ENCODE assay signal across 14 cellular contexts in the genomic region with DNA sequence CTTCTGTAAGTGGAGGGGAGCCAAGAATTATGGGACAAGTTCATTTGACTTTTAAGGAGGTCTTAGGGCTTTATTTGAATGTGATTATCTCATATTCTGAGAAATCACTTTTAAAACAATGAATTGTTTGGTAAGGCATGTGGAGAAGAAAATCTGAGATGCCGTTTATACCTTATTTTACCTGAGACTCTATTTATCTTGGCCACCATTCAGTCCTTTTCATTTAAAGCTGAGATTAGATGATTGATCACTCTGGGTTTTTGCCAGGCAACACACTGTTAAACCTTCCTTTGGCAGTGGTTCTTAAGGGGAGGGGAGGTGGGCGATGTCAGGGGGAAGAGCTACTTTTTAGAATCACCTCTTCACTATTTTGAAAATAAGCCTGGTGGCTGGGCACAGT.
"Had no signal": no experiment of that assay in that cellular context is flagged by ENCODE, and none has a peak within 500 bp of the region (broad histone marks: within the 10 kb centered on the region; RNA-seq: fewer than 3 reads in every experiment).

No MANE protein-coding gene starts in this region.

- H3K27ac ChIP-seq: epithelial cell of prostate, upper lobe of left lung had no signal

- H3K9me3 Mint-ChIP-seq: activated T-helper 17 cell treated with anti-CD3 and anti-CD28 coated beads, Interleukin-2, amount 50 U/mL, for 72 hours; dendritic cell treated with granulocyte-macrophage colony-stimulating factor and Interleukin-4, amounts not matched to agents 40 ng/mL and 50 ng/mL, for 4 days; effector memory CD8-positive, alpha-beta T cell; stimulated activated naive CD8-positive, alpha-beta T cell treated with anti-CD3 and anti-CD28 coated beads, Interleukin-15, amount 100 ng/mL, for 72 hours; T-helper 2 cell treated with Interferon-gamma antibody and Interleukin-4, amounts not matched to agents 5 μg/mL and 100 μg/mL, for 36 hours had no signal

- H3K4me3 ChIP-seq: upper lobe of left lung had no signal

- H3K27me3 ChIP-seq: upper lobe of left lung had no signal

- ATAC-seq: activated T-helper 17 cell treated with anti-CD3 and anti-CD28 coated beads, Interleukin-2, amount 50 U/mL, for 72 hours; effector memory CD8-positive, alpha-beta T cell; stimulated activated naive CD8-positive, alpha-beta T cell treated with anti-CD3 and anti-CD28 coated beads, Interleukin-15, amount 100 ng/mL, for 72 hours had no signal

- H3K4me3 Mint-ChIP-seq: activated T-helper 17 cell treated with anti-CD3 and anti-CD28 coated beads, Interleukin-2, amount 50 U/mL, for 72 hours; dendritic cell treated with granulocyte-macrophage colony-stimulating factor and Interleukin-4, amounts not matched to agents 40 ng/mL and 50 ng/mL, for 4 days; effector memory CD8-positive, alpha-beta T cell; stimulated activated naive CD8-positive, alpha-beta T cell treated with anti-CD3 and anti-CD28 coated beads, Interleukin-15, amount 100 ng/mL, for 72 hours; T-helper 2 cell treated with Interferon-gamma antibody and Interleukin-4, amounts not matched to agents 5 μg/mL and 100 μg/mL, for 36 hours had no signal

- H3K27me3 Mint-ChIP-seq: activated T-helper 17 cell treated with anti-CD3 and anti-CD28 coated beads, Interleukin-2, amount 50 U/mL, for 72 hours; dendritic cell treated with granulocyte-macrophage colony-stimulating factor and Interleukin-4, amounts not matched to agents 40 ng/mL and 50 ng/mL, for 4 days; effector memory CD8-positive, alpha-beta T cell; stimulated activated naive CD8-positive, alpha-beta T cell treated with anti-CD3 and anti-CD28 coated beads, Interleukin-15, amount 100 ng/mL, for 72 hours had no signal

- H3K9me3 ChIP-seq: upper lobe of left lung had no signal

- DNase-seq: activated CD4-positive, CD25-positive, alpha-beta regulatory T cell treated with anti-CD3 and anti-CD28 coated beads, Interleukin-2, amount 50 U/mL, for 72 hours; activated naive CD4-positive, alpha-beta T cell treated with Interleukin-2 at 50 U/mL for 16 hours; activated T-cell treated with anti-CD3 and anti-CD28 coated beads for 4 hours; anterior cingulate cortex; effector memory CD8-positive, alpha-beta T cell; foreskin melanocyte; head of caudate nucleus; stimulated activated CD4-positive, alpha-beta T cell treated with anti-CD3 and anti-CD28 coated beads, Interleukin-1b, Interleukin-23, amount 100 ng/mL, for 48 hours; stimulated activated naive CD8-positive, alpha-beta T cell treated with anti-CD3 and anti-CD28 coated beads, Interleukin-15, amount 100 ng/mL, for 72 hours had no signal

- H3K27ac Mint-ChIP-seq: activated T-helper 17 cell treated with anti-CD3 and anti-CD28 coated beads, Interleukin-2, amount 50 U/mL, for 72 hours; dendritic cell treated with granulocyte-macrophage colony-stimulating factor and Interleukin-4, amounts not matched to agents 40 ng/mL and 50 ng/mL, for 4 days; stimulated activated naive CD8-positive, alpha-beta T cell treated with anti-CD3 and anti-CD28 coated beads, Interleukin-15, amount 100 ng/mL, for 72 hours; T-helper 2 cell treated with Interferon-gamma antibody and Interleukin-4, amounts not matched to agents 5 μg/mL and 100 μg/mL, for 36 hours had no signal
